Comparison of ENCODE assay signal across 1 cellular context in the genomic region with DNA sequence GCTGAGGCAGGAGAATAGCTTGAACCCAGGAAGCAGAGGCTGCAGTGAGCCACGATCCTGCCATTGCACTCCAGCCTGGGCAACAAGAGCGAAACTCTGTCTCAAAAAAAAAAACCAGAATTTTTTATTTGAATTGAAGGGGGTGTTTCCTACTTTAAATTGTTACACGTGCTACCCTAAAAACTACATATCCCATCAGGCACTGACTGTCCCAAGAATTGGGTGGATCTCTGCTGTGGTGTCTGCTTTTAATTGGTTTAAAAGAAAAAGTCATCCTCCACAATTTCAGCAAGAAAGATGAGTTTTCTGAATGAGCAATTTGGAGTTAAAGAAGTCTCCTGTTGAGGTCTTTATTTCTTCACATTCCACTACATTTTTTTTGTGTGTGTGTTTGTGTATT.
TF ChIP-seq lines count a peak whose summit lies in the region.

No MANE protein-coding gene starts in this region.

TF ChIP-seq in H1, 55 proteins besides CTCF, POLR2A, EP300 and RAD21:
- TF ChIP-seq, protein P1, sequence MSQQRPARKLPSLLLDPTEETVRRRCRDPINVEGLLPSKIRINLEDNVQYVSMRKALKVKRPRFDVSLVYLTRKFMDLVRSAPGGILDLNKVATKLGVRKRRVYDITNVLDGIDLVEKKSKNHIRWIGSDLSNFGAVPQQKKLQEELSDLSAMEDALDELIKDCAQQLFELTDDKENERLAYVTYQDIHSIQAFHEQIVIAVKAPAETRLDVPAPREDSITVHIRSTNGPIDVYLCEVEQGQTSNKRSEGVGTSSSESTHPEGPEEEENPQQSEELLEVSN (IDR thresholded peaks at IDR 0.05), result no peak
- TF ChIP-seq CBX5 (IDR thresholded peaks at IDR 0.05; ENCODE audit: low read depth, low read length) (no peak), SRF (IDR thresholded peaks at IDR 0.05; ENCODE audit: low read depth, low read length) (no peak)
